30 cellular contexts compared by ENCODE assay signal in the genomic region with DNA sequence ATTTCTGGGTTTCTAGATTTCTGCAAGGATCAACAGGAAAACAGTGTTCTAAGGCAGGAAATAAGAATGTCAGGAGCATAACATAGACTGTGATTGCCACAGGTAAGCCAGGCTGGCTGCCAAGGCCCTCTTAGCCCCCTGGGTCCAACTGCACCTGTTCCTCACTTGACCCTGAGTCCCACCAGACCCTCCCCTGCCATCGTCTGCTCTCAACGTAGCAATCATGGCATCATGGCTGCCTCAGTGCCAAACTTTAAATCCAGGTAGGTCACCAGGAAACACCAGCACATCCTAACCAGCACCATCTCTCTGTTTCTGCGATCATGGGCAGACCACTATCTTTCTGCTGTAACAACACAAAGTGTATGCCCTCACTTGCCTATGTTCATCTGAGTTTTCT.
"Had no signal": no experiment of that assay in that cellular context is flagged by ENCODE, and none has a peak within 500 bp of the region (broad histone marks: within the 10 kb centered on the region; RNA-seq: fewer than 3 reads in every experiment).

No MANE protein-coding gene starts in this region.

- H3K27ac ChIP-seq: neural progenitor cell, neutrophil, pancreas, psoas muscle, right lobe of liver, sigmoid colon, stomach, thoracic aorta, thyroid gland, tibial nerve, upper lobe of left lung, vagina had no signal

- DNase-seq: naive thymus-derived CD4-positive, alpha-beta T cell; natural killer cell; nucleus accumbens; pancreas; posterior cingulate gyrus; psoas muscle; right cardiac atrium; right lobe of liver; sigmoid colon; small intestine; stimulated activated CD4-positive, alpha-beta T cell treated with anti-CD3 and anti-CD28 coated beads, Interleukin-15, amount 100 ng/mL, for 24 hours; stimulated activated CD4-positive, alpha-beta T cell treated with anti-CD3 and anti-CD28 coated beads, Interleukin-2, amount 100 ng/mL, for 24 hours; stimulated activated CD4-positive, alpha-beta T cell treated with anti-CD3 and anti-CD28 coated beads, Interleukin-2, amount 100 ng/mL, for 48 hours; stimulated activated CD4-positive, alpha-beta T cell treated with anti-CD3 and anti-CD28 coated beads, Interleukin-4, amount 100 ng/mL, for 24 hours; stimulated activated naive B cell treated with anti-CD40 and anti-IgM and Interleukin-4, amounts not matched to agents 10 μg/mL and 1 μg/mL and 100 μg/mL, for 72 hours; stimulated activated naive CD4-positive, alpha-beta T cell treated with Interleukin-2 at 50 U/mL for 16 hours; stomach; thyroid gland; trophoblast cell; upper lobe of left lung had no signal

- H2AFZ ChIP-seq: neural progenitor cell had no signal

- H3K9ac ChIP-seq: neural progenitor cell had no signal

- H3K4me1 Mint-ChIP-seq: naive thymus-derived CD4-positive, alpha-beta T cell; natural killer cell; nephron; stimulated activated effector memory CD8-positive, alpha-beta T cell treated with anti-CD3 and anti-CD28 coated beads, Interleukin-12 subunit alpha, Interleukin-12 subunit beta, amount 100 ng/mL, for 72 hours; stimulated activated naive B cell treated with anti-CD40 and anti-IgM and Interleukin-4, amounts not matched to agents 10 μg/mL and 1 μg/mL and 100 μg/mL, for 72 hours had no signal

- H3K9me3 ChIP-seq: neutrophil, pancreas, psoas muscle, right lobe of liver, sigmoid colon, stomach, thoracic aorta, thyroid gland, upper lobe of left lung, vagina had no signal

- FAIRE-seq: pancreas, small intestine, urothelium cell line had no signal

- H3K27me3 Mint-ChIP-seq: stimulated activated naive B cell treated with anti-CD40 and anti-IgM and Interleukin-4, amounts not matched to agents 10 μg/mL and 1 μg/mL and 100 μg/mL, for 72 hours; stimulated activated naive CD8-positive, alpha-beta T cell treated with anti-CD3 and anti-CD28 coated beads, Interleukin-15, Interleukin-2, amounts not matched to agents 100 ng/mL and 50 ng/mL, for 24 hours had no signal

- H3K27ac Mint-ChIP-seq: naive thymus-derived CD4-positive, alpha-beta T cell; natural killer cell; nephron; neural progenitor cell; progenitor cell of endocrine pancreas; stimulated activated effector memory CD8-positive, alpha-beta T cell treated with anti-CD3 and anti-CD28 coated beads, Interleukin-12 subunit alpha, Interleukin-12 subunit beta, amount 100 ng/mL, for 72 hours; stimulated activated naive B cell treated with anti-CD40 and anti-IgM and Interleukin-4, amounts not matched to agents 10 μg/mL and 1 μg/mL and 100 μg/mL, for 72 hours; stimulated activated naive CD8-positive, alpha-beta T cell treated with anti-CD3 and anti-CD28 coated beads, Interleukin-15, Interleukin-2, amounts not matched to agents 100 ng/mL and 50 ng/mL, for 24 hours had no signal

- H3K36me3 Mint-ChIP-seq: naive thymus-derived CD4-positive, alpha-beta T cell; natural killer cell; neural progenitor cell; stimulated activated effector memory CD8-positive, alpha-beta T cell treated with anti-CD3 and anti-CD28 coated beads, Interleukin-12 subunit alpha, Interleukin-12 subunit beta, amount 100 ng/mL, for 72 hours; stimulated activated naive B cell treated with anti-CD40 and anti-IgM and Interleukin-4, amounts not matched to agents 10 μg/mL and 1 μg/mL and 100 μg/mL, for 72 hours had no signal

- H3K9me3 Mint-ChIP-seq: stimulated activated effector memory CD8-positive, alpha-beta T cell treated with anti-CD3 and anti-CD28 coated beads, Interleukin-12 subunit alpha, Interleukin-12 subunit beta, amount 100 ng/mL, for 72 hours; stimulated activated naive CD8-positive, alpha-beta T cell treated with anti-CD3 and anti-CD28 coated beads, Interleukin-15, Interleukin-2, amounts not matched to agents 100 ng/mL and 50 ng/mL, for 24 hours had no signal

- H3K27me3 ChIP-seq: neural progenitor cell, neutrophil, pancreas, right lobe of liver, sigmoid colon, stomach, thyroid gland, tibial nerve, upper lobe of left lung, vagina had no signal

- H3K4me2 ChIP-seq: neural progenitor cell had no signal

- H3K36me3 ChIP-seq: neural progenitor cell, neutrophil, pancreas, right lobe of liver, sigmoid colon, stomach, thoracic aorta, thyroid gland, tibial nerve, upper lobe of left lung, vagina had no signal

- H3K4me1 ChIP-seq: neural progenitor cell, pancreas, psoas muscle, right lobe of liver, sigmoid colon, stomach, thyroid gland, tibial nerve, upper lobe of left lung, vagina had no signal

- H3K4me3 Mint-ChIP-seq: naive thymus-derived CD4-positive, alpha-beta T cell; natural killer cell; nephron; neural progenitor cell; stimulated activated effector memory CD8-positive, alpha-beta T cell treated with anti-CD3 and anti-CD28 coated beads, Interleukin-12 subunit alpha, Interleukin-12 subunit beta, amount 100 ng/mL, for 72 hours; stimulated activated naive B cell treated with anti-CD40 and anti-IgM and Interleukin-4, amounts not matched to agents 10 μg/mL and 1 μg/mL and 100 μg/mL, for 72 hours; stimulated activated naive CD8-positive, alpha-beta T cell treated with anti-CD3 and anti-CD28 coated beads, Interleukin-15, Interleukin-2, amounts not matched to agents 100 ng/mL and 50 ng/mL, for 24 hours had no signal

- H3K4me3 ChIP-seq: neural progenitor cell, pancreas, psoas muscle, right lobe of liver, sigmoid colon, stomach, thoracic aorta, thyroid gland, tibial nerve, upper lobe of left lung, vagina had no signal
